18 cellular contexts compared by ENCODE assay signal in the genomic region with DNA sequence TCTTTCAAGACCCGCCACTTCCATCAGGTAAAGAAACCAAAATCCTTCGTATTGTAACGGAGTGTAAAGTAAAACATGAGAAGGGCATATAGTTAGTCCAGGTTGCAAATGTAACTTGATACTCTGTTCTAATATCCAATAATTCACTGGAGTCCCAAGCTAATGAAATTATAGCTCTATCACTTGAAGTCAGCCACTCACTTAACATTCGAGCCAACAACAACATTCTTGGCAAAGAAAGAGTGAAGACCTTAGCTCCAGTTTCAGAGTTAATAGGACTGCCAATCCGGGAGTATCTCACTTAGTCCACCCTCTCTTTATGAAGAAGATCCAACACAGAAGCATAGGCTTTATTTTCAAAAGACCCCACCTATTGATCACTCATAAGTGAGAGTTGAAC.
A peak's percentile ranks its signal among the peaks of the same experiment; 100 is the strongest.
DNase-seq lines count a peak whose midpoint lies in the region; ATAC-seq and TF ChIP-seq lines count a peak whose summit lies in the region.
"Had no signal": no experiment of that assay in that cellular context is flagged by ENCODE, and none has a peak within 500 bp of the region (broad histone marks: within the 10 kb centered on the region; RNA-seq: fewer than 3 reads in every experiment).

No MANE protein-coding gene starts in this region.

- no peaks in the 10 kb centered on the region for H3K4me1 Mint-ChIP-seq in stimulated activated naive CD8-positive, alpha-beta T cell treated with anti-CD3 and anti-CD28 coated beads, Interleukin-15, amount 100 ng/mL, for 72 hours

- no peak overlapping the region for H3K4me3 ChIP-seq in PC-3 (ENCODE audit: low read length)
- H3K4me3 ChIP-seq in esophagus muscularis mucosa, result no peak overlapping the region
- H3K4me3 ChIP-seq: GM12878 had no signal

- no peaks in the 10 kb centered on the region for H3K27me3 Mint-ChIP-seq in stimulated activated naive CD8-positive, alpha-beta T cell treated with anti-CD3 and anti-CD28 coated beads, Interleukin-15, amount 100 ng/mL, for 72 hours
- H3K27me3 Mint-ChIP-seq: CD4-positive, alpha-beta T cell had no signal

- intact Hi-C loops in PC-3 (cut with micrococcal nuclease), result no loop called here
- intact Hi-C loops in esophagus muscularis mucosa (cut with DNase I), result no loop called here

- 71% methylated on average over 5 of the region's 5 CpGs for WGBS in esophagus muscularis mucosa

- in situ Hi-C loops in ACHN (cut with HindIII; ENCODE audit: low pct_ligation_motif_present, low pct_unique_long_range_greater_than_20kb, low sequenced_read_pairs), result no loop called here

- H3K36me3 ChIP-seq in PC-3 (ENCODE audit: low read depth, low read length) (no peaks in the 10 kb centered on the region), esophagus muscularis mucosa (no peaks in the 10 kb centered on the region)

- H3K27ac Mint-ChIP-seq in stimulated activated naive CD8-positive, alpha-beta T cell treated with anti-CD3 and anti-CD28 coated beads, Interleukin-15, amount 100 ng/mL, for 72 hours, result no peak overlapping the region
- H3K27ac Mint-ChIP-seq: CD4-positive, alpha-beta T cell; HFFc6 had no signal

- BruUV-seq in PC-3 (replicated peaks; lab: Mats Ljungman, UMichigan), result no TSS peak

- no peak for ATAC-seq in PC-3
- no peak for ATAC-seq in stimulated activated naive CD8-positive, alpha-beta T cell treated with anti-CD3 and anti-CD28 coated beads, Interleukin-15, amount 100 ng/mL, for 72 hours
- ATAC-seq: GM12878, HCT116 had no signal

- TF ChIP-seq CTCF in PC-3 (conservative IDR thresholded peaks at IDR 0.05; ENCODE audit: low read depth, low read length) (no peak), esophagus muscularis mucosa (IDR thresholded peaks at IDR 0.05) (no peak)

- H3K9me3 Mint-ChIP-seq in stimulated activated naive CD8-positive, alpha-beta T cell treated with anti-CD3 and anti-CD28 coated beads, Interleukin-15, amount 100 ng/mL, for 72 hours, result peaks cover 0 to 7% of the 10 kb centered on the region in 2 donors

- H4K20me1 ChIP-seq in PC-3 (ENCODE audit: low read length), result no peaks in the 10 kb centered on the region

- no peak for TF ChIP-seq EP300 in esophagus muscularis mucosa (IDR thresholded peaks at IDR 0.05)

- H3F3A ChIP-seq in PC-3 (ENCODE audit: low read length, unreplicated experiment), result no peaks in the 10 kb centered on the region

- POLR2A ChIA-PET in PC-3 (lab: Charles Lee; ENCODE audit: unreplicated experiment), result interaction anchor here (0.6 kb wide), 1 partner anchor 78 kb away, joined by 3 read pairs; no protein-coding TSS in a partner anchor

- no peaks in the 10 kb centered on the region for H3K9me2 ChIP-seq in PC-3 (replicated peaks; ENCODE audit: low read length)

- DNase-seq in NCI-H2171 treated with DMSO at 0.1 percent for 48 hours (lab: John Stamatoyannopoulos, UW) (peak; percentile 70), NCI-H2171 (lab: John Stamatoyannopoulos, UW) (no peak), PC-3 (peak; percentile 5), SK-N-DZ (ENCODE audit: low spot score) (peak; percentile 15), esophagus muscularis mucosa (ENCODE audit: extremely low spot score) (peak; percentile 57), erythroblast (lab: John Stamatoyannopoulos, UW) (no peak), ACHN (no peak)
- no peak for DNase-seq in stimulated activated naive CD8-positive, alpha-beta T cell treated with anti-CD3 and anti-CD28 coated beads, Interleukin-15, amount 100 ng/mL, for 72 hours
- DNase-seq: AML-193; Caco-2; CD4-positive, alpha-beta T cell; GOT3; H7; HFFc6 had no signal

- H2AFZ ChIP-seq in PC-3 (ENCODE audit: low read length), result no peak overlapping the region

- H3K27me3 ChIP-seq in PC-3 (ENCODE audit: low read length), result no peaks in the 10 kb centered on the region
- H3K27me3 ChIP-seq in esophagus muscularis mucosa, result no peaks in the 10 kb centered on the region

- H3K27ac ChIP-seq in PC-3 (ENCODE audit: low read length) (no peak overlapping the region), esophagus muscularis mucosa (replicated peaks in 1 of 4) (no peak overlapping the region)
- H3K27ac ChIP-seq: C4-2B, HL-60 had no signal

- no peak overlapping the region for H3K4me3 Mint-ChIP-seq in stimulated activated naive CD8-positive, alpha-beta T cell treated with anti-CD3 and anti-CD28 coated beads, Interleukin-15, amount 100 ng/mL, for 72 hours
- H3K4me3 Mint-ChIP-seq: CD4-positive, alpha-beta T cell; HFFc6 had no signal

- H3K4me1 ChIP-seq in PC-3 (ENCODE audit: insufficient read depth, low read length) (no peaks in the 10 kb centered on the region), esophagus muscularis mucosa (peaks cover 0 to 7% (median 3%) of the 10 kb centered on the region in 4 donors)

- no peak for TF ChIP-seq POLR2A in esophagus muscularis mucosa (IDR thresholded peaks at IDR 0.05; ENCODE audit: low read depth)
- TF ChIP-seq POLR2A in erythroblast (IDR thresholded peaks at IDR 0.05; ENCODE audit: low read length), result no peak

- CTCF ChIA-PET in PC-3 (lab: Charles Lee), result no interaction called here

- H3K9ac ChIP-seq in PC-3 (ENCODE audit: low read length), result no peak overlapping the region

- no peak overlapping the region for H3K4me2 ChIP-seq in PC-3 (ENCODE audit: low read length)

- H3K9me3 ChIP-seq in PC-3 (ENCODE audit: low read length) (0 out of 2 replicates have a peak, but pooled peaks cover 6% of the 10 kb centered on the region), esophagus muscularis mucosa (no peaks in the 10 kb centered on the region)
- H3K9me3 ChIP-seq: Caco-2 had no signal

- H3K79me2 ChIP-seq in PC-3 (ENCODE audit: low read length), result no peaks in the 10 kb centered on the region

Comparison
In these comparisons a context has a peak if more than half of its experiments do, and no peak if none do; other contexts are left out.
1. DNase-seq: peak in NCI-H2171 treated with DMSO at 0.1 percent for 48 hours (single experiment), PC-3 (single experiment), SK-N-DZ (single experiment) and esophagus muscularis mucosa (single experiment); none in NCI-H2171 (single experiment), erythroblast (0 of 2), ACHN (single experiment) and stimulated activated naive CD8-positive, alpha-beta T cell treated with anti-CD3 and anti-CD28 coated beads, Interleukin-15, amount 100 ng/mL, for 72 hours (0 of 2).